ENCODE assay signal across 16 cellular contexts in the genomic region with DNA sequence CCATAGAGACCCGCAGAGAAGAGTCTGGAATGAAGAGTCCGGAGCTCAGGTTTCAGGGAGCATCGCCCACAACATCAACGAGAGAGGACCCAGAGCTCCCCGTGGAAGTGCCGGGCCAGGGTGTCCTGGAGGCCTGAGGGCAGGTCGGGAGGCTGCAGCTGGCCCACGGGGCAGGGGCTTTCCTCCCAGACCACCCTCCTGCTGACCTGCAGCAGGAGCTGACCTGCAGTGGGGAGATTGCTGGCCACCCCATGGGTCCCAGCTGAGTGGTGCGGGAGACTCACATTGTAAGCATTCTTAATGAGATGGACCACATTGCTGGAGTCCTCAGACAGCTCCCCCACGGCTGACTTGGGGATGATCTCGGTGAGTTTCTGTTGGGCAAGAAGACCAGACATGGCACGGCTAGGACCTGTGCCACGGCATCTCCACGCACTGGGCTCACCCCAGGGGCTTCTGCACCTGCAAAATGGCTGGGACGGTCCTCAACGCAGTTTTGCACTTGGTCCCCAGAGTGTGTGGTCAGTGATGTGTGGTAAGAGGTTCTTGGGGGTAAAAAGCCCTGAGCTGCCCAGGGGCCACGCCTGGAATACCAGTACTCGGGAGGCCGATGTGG. TPM values are rescaled to one million over a fixed set of nuclear protein-coding genes. Genes with fewer than 3 reads are reported as not detected.
A peak's percentile ranks its signal among the peaks of the same experiment; 100 is the strongest.
DNase-seq lines count a peak whose midpoint lies in the region; ATAC-seq and TF ChIP-seq lines count a peak whose summit lies in the region.
"Had no signal": no experiment of that assay in that cellular context is flagged by ENCODE, and none has a peak within 500 bp of the region (broad histone marks: within the 10 kb centered on the region; RNA-seq: fewer than 3 reads in every experiment).

No MANE protein-coding gene starts in this region.

- H3K4me1 Mint-ChIP-seq in activated naive CD4-positive, alpha-beta T cell treated with anti-CD3 and anti-CD28 coated beads, Interleukin-2, amount 50 U/mL, for 24 hours: peaks cover 22% of the 10 kb centered on the region
- peaks cover 17% of the 10 kb centered on the region for H3K4me1 Mint-ChIP-seq in CD8-positive, alpha-beta T cell (ENCODE audit: low read depth)

- no peak overlapping the region for H3K23ac ChIP-seq in neuronal stem cell (ENCODE audit: low read depth, low read length, poor library complexity)

- peaks cover 13% of the 10 kb centered on the region for H3K4me1 ChIP-seq in CD8-positive, alpha-beta T cell (ENCODE audit: insufficient read depth, low read length)
- H3K4me1 ChIP-seq in neuronal stem cell (ENCODE audit: control insufficient read depth in 2 of 2, insufficient read depth in 1 of 2, low read depth in 1 of 2, low read length in 2 of 2): peaks cover 0 to 10% of the 10 kb centered on the region in 2 donors
- H3K4me1 ChIP-seq: A549 had no signal

- DNase-seq in activated naive CD4-positive, alpha-beta T cell (lab: John Stamatoyannopoulos, UW): no peak
- DNase-seq in CD8-positive, alpha-beta T cell: no peak
- DNase-seq in left ventricle myocardium superior: peak; percentile 15
- DNase-seq in neuronal stem cell (ENCODE audit: low spot score): no peak
- DNase-seq in UCSD-AML1 (lab: John Stamatoyannopoulos, UW; ENCODE audit: unreplicated experiment): no peak
- no peak for DNase-seq in foreskin fibroblast
- DNase-seq: CD4-positive, CD25-positive, alpha-beta regulatory T cell; EL; Kasumi-1; NCI-H1105; NCI-H1694; NCI-H510A treated with DMSO at 0.1 percent for 48 hours had no signal

- no peaks in the 10 kb centered on the region for H3K27me3 ChIP-seq in CD8-positive, alpha-beta T cell (ENCODE audit: insufficient read depth, low read length)
- peaks cover 0 to 53% (median 0%) of the 10 kb centered on the region in 3 experiments for H3K27me3 ChIP-seq in neuronal stem cell (ENCODE audit: control insufficient read depth in 3 of 3, insufficient read depth in 3 of 3, low read depth in 1 of 3, low read length in 3 of 3)

- no peaks in the 10 kb centered on the region for H3K9me3 ChIP-seq in CD8-positive, alpha-beta T cell (ENCODE audit: low read length)
- peaks cover 0 to 3% of the 10 kb centered on the region in 2 donors for H3K9me3 ChIP-seq in neuronal stem cell (replicated peaks in 1 of 2; ENCODE audit: control insufficient read depth in 2 of 2, insufficient read depth in 1 of 2, low read depth in 1 of 2, low read length in 2 of 2)
- H3K9me3 ChIP-seq: A549 had no signal

- no peak overlapping the region for H2BK120ac ChIP-seq in neuronal stem cell (ENCODE audit: low read depth, low read length)

- no peak overlapping the region for H3K4ac ChIP-seq in neuronal stem cell (ENCODE audit: low read length)

- peak overlapping the region; percentile 59 for H3K27ac Mint-ChIP-seq in activated naive CD4-positive, alpha-beta T cell treated with anti-CD3 and anti-CD28 coated beads, Interleukin-2, amount 50 U/mL, for 24 hours
- H3K27ac Mint-ChIP-seq in CD8-positive, alpha-beta T cell: peak overlapping the region; percentile 22

- peaks cover 5% of the 10 kb centered on the region for H3K36me3 Mint-ChIP-seq in activated naive CD4-positive, alpha-beta T cell treated with anti-CD3 and anti-CD28 coated beads, Interleukin-2, amount 50 U/mL, for 24 hours
- H3K36me3 Mint-ChIP-seq in CD8-positive, alpha-beta T cell: peaks cover 68% of the 10 kb centered on the region

- H3K27me3 Mint-ChIP-seq in activated naive CD4-positive, alpha-beta T cell treated with anti-CD3 and anti-CD28 coated beads, Interleukin-2, amount 50 U/mL, for 24 hours: no peaks in the 10 kb centered on the region
- H3K27me3 Mint-ChIP-seq in CD8-positive, alpha-beta T cell (ENCODE audit: low read depth): no peaks in the 10 kb centered on the region
- H3K27me3 Mint-ChIP-seq: CD4-positive, CD25-positive, alpha-beta regulatory T cell had no signal

- no peak overlapping the region for H3K4me2 ChIP-seq in neuronal stem cell (ENCODE audit: insufficient read depth, low read length, poor library complexity, severe bottlenecking)
- H3K4me2 ChIP-seq: A549 had no signal

- H3K14ac ChIP-seq in neuronal stem cell (ENCODE audit: low read length): no peak overlapping the region

- peaks cover 2% of the 10 kb centered on the region for H3K79me1 ChIP-seq in neuronal stem cell (ENCODE audit: low read depth, low read length)

- POLR2A ChIA-PET in CD8-positive, alpha-beta T cell (lab: Charles Lee): interaction anchor here (1.0 to 5.2 kb wide), 5 partner anchors 19 to 37 kb away, joined by 3 to 28 read pairs (median 3); no protein-coding TSS in a partner anchor

- no peak overlapping the region for H4K91ac ChIP-seq in neuronal stem cell (ENCODE audit: low read depth, low read length, poor library complexity)

- no peak overlapping the region for H2BK5ac ChIP-seq in neuronal stem cell (ENCODE audit: low read length)

- no peaks in the 10 kb centered on the region for H3K9me3 Mint-ChIP-seq in activated naive CD4-positive, alpha-beta T cell treated with anti-CD3 and anti-CD28 coated beads, Interleukin-2, amount 50 U/mL, for 24 hours
- H3K9me3 Mint-ChIP-seq in CD8-positive, alpha-beta T cell: no peaks in the 10 kb centered on the region
- H3K9me3 Mint-ChIP-seq: CD4-positive, CD25-positive, alpha-beta regulatory T cell had no signal

- no peak overlapping the region for H3K4me3 Mint-ChIP-seq in activated naive CD4-positive, alpha-beta T cell treated with anti-CD3 and anti-CD28 coated beads, Interleukin-2, amount 50 U/mL, for 24 hours
- H3K4me3 Mint-ChIP-seq in CD8-positive, alpha-beta T cell: no peak overlapping the region
- H3K4me3 Mint-ChIP-seq: CD4-positive, CD25-positive, alpha-beta regulatory T cell had no signal

- no peak overlapping the region for H3K27ac ChIP-seq in CD8-positive, alpha-beta T cell (ENCODE audit: low read depth, low read length)
- no peak overlapping the region for H3K27ac ChIP-seq in neuronal stem cell (replicated peaks; ENCODE audit: low read length)
- H3K27ac ChIP-seq: A549 had no signal

- H3K9ac ChIP-seq in neuronal stem cell (ENCODE audit: low read depth, low read length, poor library complexity): no peak overlapping the region

- H3K36me3 ChIP-seq in CD8-positive, alpha-beta T cell (ENCODE audit: insufficient read depth, low read length): peaks cover 56% of the 10 kb centered on the region
- no peaks in the 10 kb centered on the region for H3K36me3 ChIP-seq in neuronal stem cell (replicated peaks in 1 of 2; ENCODE audit: control insufficient read depth in 2 of 2, insufficient read depth in 2 of 2, low read length in 2 of 2)

- TF ChIP-seq CTCF in CD8-positive, alpha-beta T cell (IDR thresholded peaks at IDR 0.05): no peak
- no peak for TF ChIP-seq CTCF in foreskin fibroblast (IDR thresholded peaks at IDR 0.05; ENCODE audit: low read depth, low read length)

- no peak overlapping the region for H4K8ac ChIP-seq in neuronal stem cell (ENCODE audit: low read depth, low read length)

- peak overlapping the region; percentile 84 for H2AK5ac ChIP-seq in neuronal stem cell (ENCODE audit: low read depth, low read length)

- no CpG with 5 or more reads among the region's 19 CpGs for WGBS in neuronal stem cell (ENCODE audit: extremely low coverage in 2 of 2, insufficient read length in 2 of 2, insufficient replicate concordance in 1 of 2), 2 donors

- no peak overlapping the region for H2AFZ ChIP-seq in neuronal stem cell (ENCODE audit: low read length)

- H3K4me3 ChIP-seq in CD8-positive, alpha-beta T cell (ENCODE audit: low read depth, low read length): no peak overlapping the region
- H3K4me3 ChIP-seq in neuronal stem cell (ENCODE audit: low read length in 2 of 2) (no peak overlapping the region), foreskin fibroblast (ENCODE audit: low read depth in 1 of 2, low read length in 2 of 2) (no peak overlapping the region)
- H3K4me3 ChIP-seq: A549 had no signal

- CTCF ChIA-PET in CD8-positive, alpha-beta T cell (lab: Charles Lee): interaction anchor here (0.6 to 10.0 kb wide), 9 partner anchors 14 to 384 kb away, joined by 3 to 169 read pairs (median 25); partner anchors contain the start of genes ITGB2 and PTTG1IP

- ATAC-seq in CD8-positive, alpha-beta T cell: no peak
- ATAC-seq in left ventricle myocardium superior (no peak), HG02852 (IDR thresholded peaks at IDR 0.05; ENCODE audit: unreplicated experiment) (no peak)
- ATAC-seq: A549, Panc1 had no signal

- H2BK15ac ChIP-seq in neuronal stem cell (ENCODE audit: low read length): no peak overlapping the region

- H3K18ac ChIP-seq in neuronal stem cell (ENCODE audit: low read length): no peak overlapping the region

- intact Hi-C loops in CD8-positive, alpha-beta T cell (cut with DNase I, micrococcal nuclease): loop anchor here in 1 of 2 experiments (5.0 kb wide), 1 partner anchor 382 kb away; no protein-coding TSS in a partner anchor
- intact Hi-C loops in left ventricle myocardium superior (cut with micrococcal nuclease): no loop called here

- no peak overlapping the region for H2BK12ac ChIP-seq in neuronal stem cell (ENCODE audit: low read length)

RNA-seq across cellular contexts. Expression of gene PTTG1IP, which starts 21.3 kb away (rescaled TPM):
- total RNA-seq in CD8-positive, alpha-beta T cell: 10 to 100 TPM; 71.0 to 73.3 TPM
- 143 TPM for total RNA-seq in left ventricle myocardium superior
- polyA plus RNA-seq in neuronal stem cell (2013, experiment 1 of 2): 134 TPM
- 131 TPM for polyA plus RNA-seq in neuronal stem cell (2013, experiment 2 of 2)

RNA-seq across cellular contexts. Expression of gene ITGB2, which starts 25.9 kb away (rescaled TPM):
- 100 to 1,000 TPM; 234 to 245 TPM for total RNA-seq in CD8-positive, alpha-beta T cell
- total RNA-seq in left ventricle myocardium superior: 26.5 TPM
- 0.06 TPM for polyA plus RNA-seq in neuronal stem cell (2013, experiment 1 of 2)
- 0.12 TPM for polyA plus RNA-seq in neuronal stem cell (2013, experiment 2 of 2)

RNA-seq across cellular contexts. Expression of gene SLX9, which starts 45.0 kb away (rescaled TPM):
- 10 to 100 TPM in 1 of 2 experiments, 1 to 10 TPM in 1; 8.2 to 10.0 TPM for total RNA-seq in CD8-positive, alpha-beta T cell
- 69.9 TPM for total RNA-seq in left ventricle myocardium superior
- 17.0 TPM for polyA plus RNA-seq in neuronal stem cell (2013, experiment 1 of 2)
- polyA plus RNA-seq in neuronal stem cell (2013, experiment 2 of 2): 16.6 TPM
